In the genomic region with DNA sequence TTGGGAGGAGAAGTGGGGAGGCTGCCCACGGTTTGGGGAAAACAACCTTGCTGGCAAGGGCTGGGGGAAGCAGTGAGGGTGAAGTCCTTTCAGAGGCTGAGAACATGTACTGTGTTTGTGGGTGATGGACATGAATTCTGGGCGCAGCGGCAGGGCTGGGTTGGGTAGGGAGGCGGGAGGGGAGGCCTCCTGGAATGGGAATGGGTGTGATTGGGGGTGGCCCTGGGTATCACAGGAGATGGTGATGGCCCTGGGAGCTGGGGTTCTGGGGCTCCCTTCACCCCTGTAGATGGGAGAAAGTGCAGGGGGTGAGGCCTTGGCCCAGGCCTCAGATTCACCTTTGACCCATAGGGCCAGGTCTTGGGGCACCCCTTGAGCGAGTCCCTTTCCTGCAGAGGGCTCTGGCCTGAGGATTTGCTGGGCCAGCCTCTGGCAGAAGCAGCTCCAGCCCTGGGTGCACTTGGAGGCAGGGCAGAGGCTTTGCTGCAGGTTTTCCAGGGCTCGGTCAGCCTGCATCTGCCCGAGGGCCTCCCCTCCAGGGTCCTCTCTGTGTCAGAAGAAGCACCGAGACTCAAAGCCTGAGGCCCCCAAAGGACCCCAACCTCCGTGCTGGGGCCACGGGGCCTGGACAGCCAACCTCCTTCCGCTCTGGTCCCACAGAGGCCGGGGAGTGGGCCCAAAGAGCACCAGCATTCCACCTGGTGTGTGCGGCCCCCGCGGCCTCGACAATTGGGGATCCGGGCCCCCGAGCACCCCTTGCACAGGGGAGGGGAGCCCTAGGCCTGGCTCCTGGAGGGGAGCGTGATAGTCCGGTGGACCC, we compare ENCODE assay signal across 1 cellular context.
TF ChIP-seq lines count a peak whose summit lies in the region.

No MANE protein-coding gene starts in this region.

TF ChIP-seq in WTC11, 78 proteins besides CTCF, POLR2A, EP300 and RAD21 (continued from another document):
- TF ChIP-seq, protein P1, sequence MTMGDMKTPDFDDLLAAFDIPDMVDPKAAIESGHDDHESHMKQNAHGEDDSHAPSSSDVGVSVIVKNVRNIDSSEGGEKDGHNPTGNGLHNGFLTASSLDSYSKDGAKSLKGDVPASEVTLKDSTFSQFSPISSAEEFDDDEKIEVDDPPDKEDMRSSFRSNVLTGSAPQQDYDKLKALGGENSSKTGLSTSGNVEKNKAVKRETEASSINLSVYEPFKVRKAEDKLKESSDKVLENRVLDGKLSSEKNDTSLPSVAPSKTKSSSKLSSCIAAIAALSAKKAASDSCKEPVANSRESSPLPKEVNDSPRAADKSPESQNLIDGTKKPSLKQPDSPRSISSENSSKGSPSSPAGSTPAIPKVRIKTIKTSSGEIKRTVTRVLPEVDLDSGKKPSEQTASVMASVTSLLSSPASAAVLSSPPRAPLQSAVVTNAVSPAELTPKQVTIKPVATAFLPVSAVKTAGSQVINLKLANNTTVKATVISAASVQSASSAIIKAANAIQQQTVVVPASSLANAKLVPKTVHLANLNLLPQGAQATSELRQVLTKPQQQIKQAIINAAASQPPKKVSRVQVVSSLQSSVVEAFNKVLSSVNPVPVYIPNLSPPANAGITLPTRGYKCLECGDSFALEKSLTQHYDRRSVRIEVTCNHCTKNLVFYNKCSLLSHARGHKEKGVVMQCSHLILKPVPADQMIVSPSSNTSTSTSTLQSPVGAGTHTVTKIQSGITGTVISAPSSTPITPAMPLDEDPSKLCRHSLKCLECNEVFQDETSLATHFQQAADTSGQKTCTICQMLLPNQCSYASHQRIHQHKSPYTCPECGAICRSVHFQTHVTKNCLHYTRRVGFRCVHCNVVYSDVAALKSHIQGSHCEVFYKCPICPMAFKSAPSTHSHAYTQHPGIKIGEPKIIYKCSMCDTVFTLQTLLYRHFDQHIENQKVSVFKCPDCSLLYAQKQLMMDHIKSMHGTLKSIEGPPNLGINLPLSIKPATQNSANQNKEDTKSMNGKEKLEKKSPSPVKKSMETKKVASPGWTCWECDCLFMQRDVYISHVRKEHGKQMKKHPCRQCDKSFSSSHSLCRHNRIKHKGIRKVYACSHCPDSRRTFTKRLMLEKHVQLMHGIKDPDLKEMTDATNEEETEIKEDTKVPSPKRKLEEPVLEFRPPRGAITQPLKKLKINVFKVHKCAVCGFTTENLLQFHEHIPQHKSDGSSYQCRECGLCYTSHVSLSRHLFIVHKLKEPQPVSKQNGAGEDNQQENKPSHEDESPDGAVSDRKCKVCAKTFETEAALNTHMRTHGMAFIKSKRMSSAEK (CRISPR knock-in tag; IDR thresholded peaks at IDR 0.05; ENCODE audit: borderline replicate concordance) = no peak
- no peak for TF ChIP-seq TCF7 (CRISPR knock-in tag; IDR thresholded peaks at IDR 0.05; ENCODE audit: low read depth)
- TF ChIP-seq ESRRA (CRISPR knock-in tag; IDR thresholded peaks at IDR 0.05; ENCODE audit: borderline replicate concordance) = no peak
- TF ChIP-seq, protein P2, sequence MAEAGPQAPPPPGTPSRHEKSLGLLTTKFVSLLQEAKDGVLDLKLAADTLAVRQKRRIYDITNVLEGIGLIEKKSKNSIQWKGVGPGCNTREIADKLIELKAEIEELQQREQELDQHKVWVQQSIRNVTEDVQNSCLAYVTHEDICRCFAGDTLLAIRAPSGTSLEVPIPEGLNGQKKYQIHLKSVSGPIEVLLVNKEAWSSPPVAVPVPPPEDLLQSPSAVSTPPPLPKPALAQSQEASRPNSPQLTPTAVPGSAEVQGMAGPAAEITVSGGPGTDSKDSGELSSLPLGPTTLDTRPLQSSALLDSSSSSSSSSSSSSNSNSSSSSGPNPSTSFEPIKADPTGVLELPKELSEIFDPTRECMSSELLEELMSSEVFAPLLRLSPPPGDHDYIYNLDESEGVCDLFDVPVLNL (CRISPR knock-in tag; IDR thresholded peaks at IDR 0.05; ENCODE audit: borderline replicate concordance, low read depth) = no peak
